Comparison of ENCODE assay signal across 22 cellular contexts in genomic region chr10:48224979-48225560, GRCh38. TPM values are rescaled to one million over a fixed set of nuclear protein-coding genes. Genes with fewer than 3 reads are reported as not detected.
A peak's percentile ranks its signal among the peaks of the same experiment; 100 is the strongest.
DNase-seq lines count a peak whose midpoint lies in the region; ATAC-seq lines count a peak whose summit lies in the region.
"Had no signal": no experiment of that assay in that cellular context is flagged by ENCODE, and none has a peak within 500 bp of the region (broad histone marks: within the 10 kb centered on the region; RNA-seq: fewer than 3 reads in every experiment).

No MANE protein-coding gene starts in this region.

- H3K9me3 Mint-ChIP-seq in activated CD4-positive, alpha-beta memory T cell treated with anti-CD3 and anti-CD28 coated beads, Interleukin-2, amount 10 ng/mL, durations not matched to agents 7 days and 5 days, result no peaks in the 10 kb centered on the region
- H3K9me3 Mint-ChIP-seq: T-cell had no signal

- no peak overlapping the region for H3K4me3 Mint-ChIP-seq in activated CD4-positive, alpha-beta memory T cell treated with anti-CD3 and anti-CD28 coated beads, Interleukin-2, amount 10 ng/mL, durations not matched to agents 7 days and 5 days
- H3K4me3 Mint-ChIP-seq: neural crest cell, T-cell had no signal

- CTCF ChIA-PET in activated CD4-positive, alpha-beta memory T cell treated with anti-CD3 and anti-CD28 coated beads, Interleukin-2, amount 10 ng/mL, durations not matched to agents 7 days and 5 days (lab: Charles Lee), result interaction anchor here (2.3 kb wide), 1 partner anchor 9 kb away, joined by 8 read pairs; no protein-coding TSS in a partner anchor

- no peaks in the 10 kb centered on the region for H3K4me1 Mint-ChIP-seq in activated CD4-positive, alpha-beta memory T cell treated with anti-CD3 and anti-CD28 coated beads, Interleukin-2, amount 10 ng/mL, durations not matched to agents 7 days and 5 days
- H3K4me1 Mint-ChIP-seq: T-cell had no signal

- H3K36me3 Mint-ChIP-seq in activated CD4-positive, alpha-beta memory T cell treated with anti-CD3 and anti-CD28 coated beads, Interleukin-2, amount 10 ng/mL, durations not matched to agents 7 days and 5 days (ENCODE audit: low read depth), result no peaks in the 10 kb centered on the region
- H3K36me3 Mint-ChIP-seq: T-cell had no signal

- peak; percentile 29 for DNase-seq in EH (ENCODE audit: low read depth)
- peak; percentile 2 for DNase-seq in LHCN-M2 (ENCODE audit: low read depth)
- peak; percentile 19 for DNase-seq in dermis blood vessel endothelial cell
- DNase-seq in renal cortical epithelial cell (ENCODE audit: low read depth), result peak; percentile 18
- no peak for DNase-seq in activated CD4-positive, alpha-beta memory T cell treated with anti-CD3 and anti-CD28 coated beads, Interleukin-2, amount 10 ng/mL, durations not matched to agents 7 days and 5 days
- DNase-seq in ureter (ENCODE audit: low spot score), result no peak
- DNase-seq: activated CD4-positive, alpha-beta T cell treated with anti-CD3 and anti-CD28 coated beads, Interleukin-2, amount 50 U/mL, for 1 hour; activated CD8-positive, alpha-beta memory T cell treated with anti-CD3 and anti-CD28 coated beads, Interleukin-2, amount 50 U/mL, for 48 hours; activated effector memory CD4-positive, alpha-beta T cell treated with anti-CD3 and anti-CD28 coated beads, Interleukin-2, amount 50 U/mL, for 16 hours; GOT3; NCI-H2029; NCI-H510A; SHP77 treated with DMSO at 0.1 percent for 48 hours; stimulated activated CD4-positive, alpha-beta T cell treated with anti-CD3 and anti-CD28 coated beads, Interleukin-12 subunit alpha, Interleukin-12 subunit beta, amount 100 ng/mL, for 4 hours; T-cell had no signal

- POLR2A ChIA-PET in activated CD4-positive, alpha-beta memory T cell treated with anti-CD3 and anti-CD28 coated beads, Interleukin-2, amount 10 ng/mL, durations not matched to agents 7 days and 5 days (lab: Charles Lee), result no interaction called here

- ATAC-seq in GM19328 (IDR thresholded peaks at IDR 0.05; ENCODE audit: unreplicated experiment), result no peak
- ATAC-seq: T-cell had no signal

- H3K27ac Mint-ChIP-seq in activated CD4-positive, alpha-beta memory T cell treated with anti-CD3 and anti-CD28 coated beads, Interleukin-2, amount 10 ng/mL, durations not matched to agents 7 days and 5 days, result no peak overlapping the region
- H3K27ac Mint-ChIP-seq: T-cell had no signal

- H3K27me3 Mint-ChIP-seq in activated CD4-positive, alpha-beta memory T cell treated with anti-CD3 and anti-CD28 coated beads, Interleukin-2, amount 10 ng/mL, durations not matched to agents 7 days and 5 days, result peaks cover 34% of the 10 kb centered on the region

RNA-seq across cellular contexts. Expression of gene FRMPD2, which starts 49.4 kb away (rescaled TPM):
- total RNA-seq in LHCN-M2 (2014; rRNA removed) (not detected in 2 replicates), dermis blood vessel endothelial cell (under 0.01 and 0.28 TPM in 2 replicates), renal cortical epithelial cell (0.35 and 1.9 TPM in 2 replicates), ureter (3.4 TPM)
- polyA plus RNA-seq in LHCN-M2 (2012), result not detected
- total RNA-seq in activated CD4-positive, alpha-beta memory T cell treated with anti-CD3 and anti-CD28 coated beads, Interleukin-2, amount 10 ng/mL, durations not matched to agents 7 days and 5 days, result not detected
- total RNA-seq: cardiac septum, glomerular endothelial cell, mononuclear cell, pulmonary artery endothelial cell had no signal
- polyA plus RNA-seq: adipose tissue had no signal

Comparison
In these comparisons a context has a peak if more than half of its experiments do, and no peak if none do; other contexts are left out.
1. DNase-seq: peak in EH (single experiment), LHCN-M2 (single experiment), dermis blood vessel endothelial cell (single experiment) and renal cortical epithelial cell (single experiment); none in activated CD4-positive, alpha-beta memory T cell treated with anti-CD3 and anti-CD28 coated beads, Interleukin-2, amount 10 ng/mL, durations not matched to agents 7 days and 5 days (single experiment) and ureter (single experiment).